1 cellular context compared by ENCODE assay signal in genomic region chr6:7138921-7139358, GRCh38.
TF ChIP-seq lines count a peak whose summit lies in the region.

No MANE protein-coding gene starts in this region.

TF ChIP-seq in HepG2, 621 proteins besides CTCF, POLR2A, EP300 and RAD21 (continued from another document):
- TF ChIP-seq, protein P1, sequence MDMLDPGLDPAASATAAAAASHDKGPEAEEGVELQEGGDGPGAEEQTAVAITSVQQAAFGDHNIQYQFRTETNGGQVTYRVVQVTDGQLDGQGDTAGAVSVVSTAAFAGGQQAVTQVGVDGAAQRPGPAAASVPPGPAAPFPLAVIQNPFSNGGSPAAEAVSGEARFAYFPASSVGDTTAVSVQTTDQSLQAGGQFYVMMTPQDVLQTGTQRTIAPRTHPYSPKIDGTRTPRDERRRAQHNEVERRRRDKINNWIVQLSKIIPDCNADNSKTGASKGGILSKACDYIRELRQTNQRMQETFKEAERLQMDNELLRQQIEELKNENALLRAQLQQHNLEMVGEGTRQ (IDR thresholded peaks at IDR 0.05; ENCODE audit: low read depth, low read length): no peak
- TF ChIP-seq, protein P1 (CRISPR knock-in tag; IDR thresholded peaks at IDR 0.05; ENCODE audit: borderline replicate concordance): no peak
- TF ChIP-seq ZFP36L1 (CRISPR knock-in tag; IDR thresholded peaks at IDR 0.05) (no peak), MLLT10 (CRISPR knock-in tag; IDR thresholded peaks at IDR 0.05) (no peak), PAF1 (CRISPR knock-in tag; IDR thresholded peaks at IDR 0.05) (no peak), NFKBIZ (CRISPR knock-in tag; IDR thresholded peaks at IDR 0.05) (peak; percentile 54; the same call in 1 of the 2 replicates), ZSCAN12 (CRISPR knock-in tag; IDR thresholded peaks at IDR 0.05) (no peak), ZNF260 (CRISPR knock-in tag; IDR thresholded peaks at IDR 0.05; ENCODE audit: borderline replicate concordance, low read depth) (no peak), CAMTA2 (CRISPR knock-in tag; IDR thresholded peaks at IDR 0.05; ENCODE audit: borderline replicate concordance) (no peak), ZNF556 (CRISPR knock-in tag; IDR thresholded peaks at IDR 0.05; ENCODE audit: borderline replicate concordance) (no peak), XBP1 (CRISPR knock-in tag; IDR thresholded peaks at IDR 0.05) (no peak), PPARG (CRISPR knock-in tag; conservative IDR thresholded peaks at IDR 0.05) (peak; percentile 79), NRL (CRISPR knock-in tag; IDR thresholded peaks at IDR 0.05; ENCODE audit: borderline replicate concordance) (no peak), ZNF354B (CRISPR knock-in tag; IDR thresholded peaks at IDR 0.05) (no peak), MTA3 (CRISPR knock-in tag; IDR thresholded peaks at IDR 0.05) (no peak), ZNF790 (CRISPR knock-in tag; IDR thresholded peaks at IDR 0.05; ENCODE audit: borderline replicate concordance) (no peak), BCLAF1 (IDR thresholded peaks at IDR 0.05) (no peak), ASH2L (IDR thresholded peaks at IDR 0.05; ENCODE audit: insufficient read length, low read depth, low read length) (no peak), HOXA7 (CRISPR knock-in tag; IDR thresholded peaks at IDR 0.05) (no peak), RBM22 (optimal IDR thresholded peaks at IDR 0.05; ENCODE audit: low read length) (peak; percentile 96), ZBTB3 (CRISPR knock-in tag; IDR thresholded peaks at IDR 0.05; ENCODE audit: borderline replicate concordance, low read depth) (0 out of 2 replicates have a peak, but pooled peaks have one; percentile 17), SIX1 (CRISPR knock-in tag; IDR thresholded peaks at IDR 0.05; ENCODE audit: borderline replicate concordance) (peak; percentile 66; the same call in 1 of the 2 replicates), MED1 (CRISPR knock-in tag; IDR thresholded peaks at IDR 0.05) (peak; percentile 64), HCFC1 (IDR thresholded peaks at IDR 0.05; ENCODE audit: low read depth, low read length) (no peak), FOXJ3 (CRISPR knock-in tag; IDR thresholded peaks at IDR 0.05; ENCODE audit: borderline replicate concordance) (no peak), ZNF10 (CRISPR knock-in tag; IDR thresholded peaks at IDR 0.05; ENCODE audit: borderline replicate concordance, low read depth) (no peak), GZF1 (CRISPR knock-in tag; IDR thresholded peaks at IDR 0.05) (no peak), ZNF124 (CRISPR knock-in tag; IDR thresholded peaks at IDR 0.05) (no peak), ARNT2 (CRISPR knock-in tag; IDR thresholded peaks at IDR 0.05; ENCODE audit: low read depth) (peak; percentile 60; the same call in 1 of the 2 replicates), ZSCAN31 (CRISPR knock-in tag; IDR thresholded peaks at IDR 0.05; ENCODE audit: low read depth) (no peak), ZNF782 (CRISPR knock-in tag; IDR thresholded peaks at IDR 0.05; ENCODE audit: borderline replicate concordance) (no peak), PCBP1 (IDR thresholded peaks at IDR 0.05; ENCODE audit: borderline replicate concordance, low read depth, low read length) (no peak), CBX5 (CRISPR knock-in tag; IDR thresholded peaks at IDR 0.05; ENCODE audit: borderline replicate concordance) (peak; percentile 24; the same call in 1 of the 2 replicates), ZNF879 (CRISPR knock-in tag; IDR thresholded peaks at IDR 0.05) (no peak), CEBPZ (IDR thresholded peaks at IDR 0.05; ENCODE audit: low read length) (no peak), SATB2 (CRISPR knock-in tag; IDR thresholded peaks at IDR 0.05) (no peak), ATRX (CRISPR knock-in tag; IDR thresholded peaks at IDR 0.05; ENCODE audit: borderline replicate concordance) (no peak)
- TF ChIP-seq, protein P2, sequence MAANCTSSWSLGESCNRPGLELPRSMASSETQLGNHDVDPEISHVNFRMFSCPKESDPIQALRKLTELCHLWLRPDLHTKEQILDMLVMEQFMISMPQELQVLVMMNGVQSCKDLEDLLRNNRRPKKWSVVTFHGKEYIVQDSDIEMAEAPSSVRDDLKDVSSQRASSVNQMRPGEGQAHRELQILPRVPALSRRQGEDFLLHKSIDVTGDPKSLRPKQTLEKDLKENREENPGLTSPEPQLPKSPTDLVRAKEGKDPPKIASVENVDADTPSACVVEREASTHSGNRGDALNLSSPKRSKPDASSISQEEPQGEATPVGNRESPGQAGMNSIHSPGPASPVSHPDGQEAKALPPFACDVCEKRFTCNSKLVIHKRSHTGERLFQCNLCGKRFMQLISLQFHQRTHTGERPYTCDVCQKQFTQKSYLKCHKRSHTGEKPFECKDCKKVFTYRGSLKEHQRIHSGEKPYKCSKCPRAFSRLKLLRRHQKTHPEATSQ (CRISPR knock-in tag; IDR thresholded peaks at IDR 0.05; ENCODE audit: borderline replicate concordance): peak; percentile 54; the same call in 1 of the 2 replicates
- TF ChIP-seq, protein P3, sequence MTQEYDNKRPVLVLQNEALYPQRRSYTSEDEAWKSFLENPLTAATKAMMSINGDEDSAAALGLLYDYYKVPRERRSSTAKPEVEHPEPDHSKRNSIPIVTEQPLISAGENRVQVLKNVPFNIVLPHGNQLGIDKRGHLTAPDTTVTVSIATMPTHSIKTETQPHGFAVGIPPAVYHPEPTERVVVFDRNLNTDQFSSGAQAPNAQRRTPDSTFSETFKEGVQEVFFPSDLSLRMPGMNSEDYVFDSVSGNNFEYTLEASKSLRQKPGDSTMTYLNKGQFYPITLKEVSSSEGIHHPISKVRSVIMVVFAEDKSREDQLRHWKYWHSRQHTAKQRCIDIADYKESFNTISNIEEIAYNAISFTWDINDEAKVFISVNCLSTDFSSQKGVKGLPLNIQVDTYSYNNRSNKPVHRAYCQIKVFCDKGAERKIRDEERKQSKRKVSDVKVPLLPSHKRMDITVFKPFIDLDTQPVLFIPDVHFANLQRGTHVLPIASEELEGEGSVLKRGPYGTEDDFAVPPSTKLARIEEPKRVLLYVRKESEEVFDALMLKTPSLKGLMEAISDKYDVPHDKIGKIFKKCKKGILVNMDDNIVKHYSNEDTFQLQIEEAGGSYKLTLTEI (CRISPR knock-in tag; conservative IDR thresholded peaks at IDR 0.05): no peak
